17 cellular contexts compared by ENCODE assay signal in the genomic region with DNA sequence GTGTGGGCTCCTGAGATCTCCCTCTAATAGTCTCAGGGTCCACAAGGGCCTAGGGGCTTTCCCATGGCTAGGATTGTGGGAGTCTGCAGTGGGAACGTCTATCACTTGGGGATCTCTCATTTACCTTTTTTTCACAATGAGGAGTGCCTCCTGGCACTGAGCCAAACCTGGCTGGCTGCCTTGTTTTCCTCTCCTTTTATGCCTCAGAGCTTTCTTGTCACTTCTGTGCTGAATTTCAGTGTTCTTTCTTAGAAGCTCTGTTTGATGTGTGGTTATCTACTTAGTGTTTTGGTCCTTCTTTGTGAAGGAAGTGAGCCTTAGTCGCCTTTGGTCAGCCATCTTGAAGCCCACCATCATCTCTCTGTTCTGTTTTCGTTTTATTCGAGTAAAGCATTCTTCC. TPM values are rescaled to one million over a fixed set of nuclear protein-coding genes. Genes with fewer than 3 reads are reported as not detected.
DNase-seq lines count a peak whose midpoint lies in the region; ATAC-seq and TF ChIP-seq lines count a peak whose summit lies in the region.
"Had no signal": no experiment of that assay in that cellular context is flagged by ENCODE, and none has a peak within 500 bp of the region (broad histone marks: within the 10 kb centered on the region; RNA-seq: fewer than 3 reads in every experiment).

No MANE protein-coding gene starts in this region.

- intact Hi-C loops in activated CD4-positive, alpha-beta memory T cell treated with anti-CD3 and anti-CD28 coated beads for 36 hours (cut with micrococcal nuclease): no loop called here
- intact Hi-C loops in activated CD8-positive, alpha-beta T cell treated with anti-CD3 and anti-CD28 coated beads for 36 hours (cut with micrococcal nuclease): no loop called here

- no peaks in the 10 kb centered on the region for H3K36me3 ChIP-seq in effector memory CD4-positive, alpha-beta T cell (ENCODE audit: control insufficient read depth, insufficient read depth, low read length)
- H3K36me3 ChIP-seq: gastroesophageal sphincter had no signal

- H3K4me3 Mint-ChIP-seq in activated CD4-positive, alpha-beta memory T cell treated with anti-CD3 and anti-CD28 coated beads for 36 hours: no peak overlapping the region
- H3K4me3 Mint-ChIP-seq in activated CD4-positive, alpha-beta memory T cell treated with anti-CD3 and anti-CD28 coated beads, Interleukin-2, amount 10 ng/mL, durations not matched to agents 7 days and 5 days: no peak overlapping the region
- no peak overlapping the region for H3K4me3 Mint-ChIP-seq in activated CD8-positive, alpha-beta T cell treated with anti-CD3 and anti-CD28 coated beads for 36 hours
- H3K4me3 Mint-ChIP-seq: CD14-positive monocyte had no signal

- H3K4me1 ChIP-seq in effector memory CD4-positive, alpha-beta T cell (ENCODE audit: control insufficient read depth, insufficient read depth, low read length, poor library complexity, severe bottlenecking): no peaks in the 10 kb centered on the region

- no peak overlapping the region for H3K27ac ChIP-seq in effector memory CD4-positive, alpha-beta T cell (ENCODE audit: insufficient read depth, low read length, poor library complexity, severe bottlenecking)
- H3K27ac ChIP-seq: epithelial cell of prostate, gastroesophageal sphincter, KMS-11, PC-9 had no signal

- no peaks in the 10 kb centered on the region for H3K36me3 Mint-ChIP-seq in activated CD4-positive, alpha-beta memory T cell treated with anti-CD3 and anti-CD28 coated beads for 36 hours
- H3K36me3 Mint-ChIP-seq in activated CD4-positive, alpha-beta memory T cell treated with anti-CD3 and anti-CD28 coated beads, Interleukin-2, amount 10 ng/mL, durations not matched to agents 7 days and 5 days (ENCODE audit: low read depth): no peaks in the 10 kb centered on the region
- peaks cover 2% of the 10 kb centered on the region for H3K36me3 Mint-ChIP-seq in activated CD8-positive, alpha-beta T cell treated with anti-CD3 and anti-CD28 coated beads for 36 hours (ENCODE audit: low read depth)
- H3K36me3 Mint-ChIP-seq: CD14-positive monocyte had no signal

- H3K27ac Mint-ChIP-seq in activated CD4-positive, alpha-beta memory T cell treated with anti-CD3 and anti-CD28 coated beads for 36 hours: no peak overlapping the region
- no peak overlapping the region for H3K27ac Mint-ChIP-seq in activated CD4-positive, alpha-beta memory T cell treated with anti-CD3 and anti-CD28 coated beads, Interleukin-2, amount 10 ng/mL, durations not matched to agents 7 days and 5 days
- H3K27ac Mint-ChIP-seq in activated CD8-positive, alpha-beta T cell treated with anti-CD3 and anti-CD28 coated beads for 36 hours: no peak overlapping the region
- H3K27ac Mint-ChIP-seq: CD14-positive monocyte had no signal

- peak; percentile 13 for DNase-seq in activated CD4-positive, alpha-beta memory T cell treated with anti-CD3 and anti-CD28 coated beads for 36 hours
- no peak for DNase-seq in activated CD4-positive, alpha-beta memory T cell treated with anti-CD3 and anti-CD28 coated beads, Interleukin-2, amount 10 ng/mL, durations not matched to agents 7 days and 5 days
- peak; percentile 54 for DNase-seq in Jurkat, Clone E6-1 (ENCODE audit: low read depth, low spot score)
- DNase-seq in activated CD8-positive, alpha-beta T cell treated with anti-CD3 and anti-CD28 coated beads for 36 hours: peak; percentile 40
- peak; percentile 12 for DNase-seq in pons (ENCODE audit: low spot score)
- no peak for DNase-seq in effector memory CD4-positive, alpha-beta T cell
- DNase-seq: cortex of kidney; NCI-H1436; NCI-H524; stimulated activated CD4-positive, alpha-beta T cell treated with anti-CD3 and anti-CD28 coated beads, Interleukin-12 subunit alpha, Interleukin-12 subunit beta, amount 100 ng/mL, for 4 hours had no signal

- H3K4me1 Mint-ChIP-seq in activated CD4-positive, alpha-beta memory T cell treated with anti-CD3 and anti-CD28 coated beads for 36 hours (ENCODE audit: low read depth): peaks cover 5% of the 10 kb centered on the region
- no peaks in the 10 kb centered on the region for H3K4me1 Mint-ChIP-seq in activated CD4-positive, alpha-beta memory T cell treated with anti-CD3 and anti-CD28 coated beads, Interleukin-2, amount 10 ng/mL, durations not matched to agents 7 days and 5 days
- peaks cover 12% of the 10 kb centered on the region for H3K4me1 Mint-ChIP-seq in activated CD8-positive, alpha-beta T cell treated with anti-CD3 and anti-CD28 coated beads for 36 hours (ENCODE audit: low read depth)
- H3K4me1 Mint-ChIP-seq: CD14-positive monocyte had no signal

- no peak for TF ChIP-seq CTCF in activated CD8-positive, alpha-beta T cell treated with anti-CD3 and anti-CD28 coated beads for 36 hours (IDR thresholded peaks at IDR 0.05)

- no peak overlapping the region for H3K4me3 ChIP-seq in Jurkat, Clone E6-1 (ENCODE audit: low read length)
- no peak overlapping the region for H3K4me3 ChIP-seq in effector memory CD4-positive, alpha-beta T cell (ENCODE audit: insufficient read depth, low read depth, low read length, poor library complexity, severe bottlenecking)
- H3K4me3 ChIP-seq: gastroesophageal sphincter, PC-9 had no signal

- no peaks in the 10 kb centered on the region for H3K27me3 ChIP-seq in effector memory CD4-positive, alpha-beta T cell (replicated peaks; ENCODE audit: control insufficient read depth, insufficient read depth, low read length, poor library complexity, severe bottlenecking)
- H3K27me3 ChIP-seq: gastroesophageal sphincter had no signal

- no peaks in the 10 kb centered on the region for H3K27me3 Mint-ChIP-seq in activated CD4-positive, alpha-beta memory T cell treated with anti-CD3 and anti-CD28 coated beads for 36 hours
- H3K27me3 Mint-ChIP-seq in activated CD4-positive, alpha-beta memory T cell treated with anti-CD3 and anti-CD28 coated beads, Interleukin-2, amount 10 ng/mL, durations not matched to agents 7 days and 5 days: no peaks in the 10 kb centered on the region
- H3K27me3 Mint-ChIP-seq in activated CD8-positive, alpha-beta T cell treated with anti-CD3 and anti-CD28 coated beads for 36 hours: peaks cover 2% of the 10 kb centered on the region

- ATAC-seq in activated CD8-positive, alpha-beta T cell treated with anti-CD3 and anti-CD28 coated beads for 36 hours: no peak
- no peak for ATAC-seq in GM21619 (IDR thresholded peaks at IDR 0.05; ENCODE audit: unreplicated experiment)
- no peak for ATAC-seq in GM21528 (IDR thresholded peaks at IDR 0.05; ENCODE audit: low FRiP score, unreplicated experiment)
- ATAC-seq: gastroesophageal sphincter had no signal

- POLR2A ChIA-PET in activated CD4-positive, alpha-beta memory T cell treated with anti-CD3 and anti-CD28 coated beads for 36 hours (lab: Charles Lee): interaction anchor here (0.6 kb wide), 1 partner anchor 182 kb away, joined by 4 read pairs; no protein-coding TSS in a partner anchor
- POLR2A ChIA-PET in activated CD4-positive, alpha-beta memory T cell treated with anti-CD3 and anti-CD28 coated beads, Interleukin-2, amount 10 ng/mL, durations not matched to agents 7 days and 5 days (lab: Charles Lee): no interaction called here
- POLR2A ChIA-PET in activated CD8-positive, alpha-beta T cell treated with anti-CD3 and anti-CD28 coated beads for 36 hours (lab: Charles Lee): no interaction called here

- H3K9me3 ChIP-seq in effector memory CD4-positive, alpha-beta T cell (ENCODE audit: control insufficient read depth, low read length): no peaks in the 10 kb centered on the region

- H3K9me3 Mint-ChIP-seq in activated CD4-positive, alpha-beta memory T cell treated with anti-CD3 and anti-CD28 coated beads for 36 hours: peaks cover 8% of the 10 kb centered on the region
- peaks cover 6% of the 10 kb centered on the region for H3K9me3 Mint-ChIP-seq in activated CD4-positive, alpha-beta memory T cell treated with anti-CD3 and anti-CD28 coated beads, Interleukin-2, amount 10 ng/mL, durations not matched to agents 7 days and 5 days
- no peaks in the 10 kb centered on the region for H3K9me3 Mint-ChIP-seq in activated CD8-positive, alpha-beta T cell treated with anti-CD3 and anti-CD28 coated beads for 36 hours

- CTCF ChIA-PET in activated CD4-positive, alpha-beta memory T cell treated with anti-CD3 and anti-CD28 coated beads for 36 hours (lab: Charles Lee): interaction anchor here (0.6 kb wide), 1 partner anchor 1287 kb away, joined by 5 read pairs; no protein-coding TSS in a partner anchor
- CTCF ChIA-PET in activated CD4-positive, alpha-beta memory T cell treated with anti-CD3 and anti-CD28 coated beads, Interleukin-2, amount 10 ng/mL, durations not matched to agents 7 days and 5 days (lab: Charles Lee): no interaction called here
- CTCF ChIA-PET in activated CD8-positive, alpha-beta T cell treated with anti-CD3 and anti-CD28 coated beads for 36 hours (lab: Charles Lee): interaction anchor here (0.6 to 1.1 kb wide), 3 partner anchors 14 to 96 kb away, joined by 3 read pairs; no protein-coding TSS in a partner anchor

RNA-seq across cellular contexts. Expression of gene DOCK3, which starts 33.9 kb away (rescaled TPM):
- 1 to 10 TPM; 2.7 to 2.9 TPM for total RNA-seq in activated CD4-positive, alpha-beta memory T cell treated with anti-CD3 and anti-CD28 coated beads for 36 hours
- total RNA-seq in activated CD4-positive, alpha-beta memory T cell treated with anti-CD3 and anti-CD28 coated beads, Interleukin-2, amount 10 ng/mL, durations not matched to agents 7 days and 5 days: 1 to 10 TPM; 1.6 to 1.7 TPM
- 1.0 TPM for polyA plus RNA-seq in Jurkat, Clone E6-1 (2012; ENCODE audit: insufficient read depth, insufficient read length)
- total RNA-seq in activated CD8-positive, alpha-beta T cell treated with anti-CD3 and anti-CD28 coated beads for 36 hours: 1 to 10 TPM; 3.6 to 4.2 TPM

Comparison
In these comparisons a context has a peak if more than half of its experiments do, and no peak if none do; other contexts are left out.
1. DNase-seq: peak in activated CD4-positive, alpha-beta memory T cell treated with anti-CD3 and anti-CD28 coated beads for 36 hours (single experiment), Jurkat, Clone E6-1 (single experiment), activated CD8-positive, alpha-beta T cell treated with anti-CD3 and anti-CD28 coated beads for 36 hours (single experiment) and pons (single experiment); none in activated CD4-positive, alpha-beta memory T cell treated with anti-CD3 and anti-CD28 coated beads, Interleukin-2, amount 10 ng/mL, durations not matched to agents 7 days and 5 days (single experiment) and effector memory CD4-positive, alpha-beta T cell (0 of 3).